29 cellular contexts compared by ENCODE assay signal in the genomic region with DNA sequence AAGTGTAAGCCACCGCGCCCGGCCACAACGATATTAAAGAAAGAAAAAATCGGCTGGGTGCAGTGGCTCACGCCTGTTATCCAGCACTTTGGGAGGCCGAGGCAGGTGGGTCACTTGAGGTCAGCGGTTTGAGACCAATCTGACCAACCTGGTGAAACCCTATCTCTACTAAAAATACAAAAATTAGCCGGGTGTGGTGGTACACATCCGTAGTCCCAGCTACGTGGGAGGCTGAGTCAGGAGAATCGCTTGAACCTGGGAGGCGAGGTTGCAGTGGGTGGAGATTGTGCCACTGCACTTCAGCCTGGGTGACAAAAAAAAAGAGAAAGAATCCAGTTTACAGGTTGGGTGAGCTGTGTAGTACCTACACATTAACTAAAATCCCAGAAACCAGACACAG.
"Had no signal": no experiment of that assay in that cellular context is flagged by ENCODE, and none has a peak within 500 bp of the region (broad histone marks: within the 10 kb centered on the region; RNA-seq: fewer than 3 reads in every experiment).

No MANE protein-coding gene starts in this region.

- DNase-seq: activated CD4-positive, alpha-beta memory T cell treated with anti-CD3 and anti-CD28 coated beads, Interleukin-2, amount 10 ng/mL, durations not matched to agents 7 days and 5 days; activated CD4-positive, alpha-beta T cell treated with anti-CD3 and anti-CD28 coated beads for 1 hour; activated CD4-positive, alpha-beta T cell treated with anti-CD3 and anti-CD28 coated beads for 36 hours; activated CD4-positive, alpha-beta T cell treated with anti-CD3 and anti-CD28 coated beads for 48 hours; activated CD4-positive, alpha-beta T cell treated with anti-CD3 and anti-CD28 coated beads, Interleukin-2, amount 10 ng/mL, durations not matched to agents 7 days and 5 days; activated CD4-positive, alpha-beta T cell treated with anti-CD3 and anti-CD28 coated beads, Interleukin-2, amount 50 U/mL, for 48 hours; activated CD4-positive, CD25-positive, alpha-beta regulatory T cell; activated CD8-positive, alpha-beta memory T cell treated with anti-CD3 and anti-CD28 coated beads for 24 hours; activated CD8-positive, alpha-beta memory T cell treated with anti-CD3 and anti-CD28 coated beads, Interleukin-2, amount 10 ng/mL, durations not matched to agents 7 days and 5 days; activated CD8-positive, alpha-beta memory T cell treated with anti-CD3 and anti-CD28 coated beads, Interleukin-2, amount 50 U/mL, for 48 hours; activated CD8-positive, alpha-beta T cell treated with anti-CD3 and anti-CD28 coated beads, Interleukin-2, amount 10 ng/mL, durations not matched to agents 7 days and 5 days; activated effector memory CD4-positive, alpha-beta T cell treated with Interleukin-2 at 50 U/mL for 16 hours; activated gamma-delta T cell; activated naive CD4-positive, alpha-beta T cell treated with anti-CD3 and anti-CD28 coated beads, Interleukin-2, amount 10 ng/mL, durations not matched to agents 7 days and 5 days; activated naive CD4-positive, alpha-beta T cell treated with Interleukin-2 at 50 U/mL for 16 hours; activated naive CD8-positive, alpha-beta T cell treated with anti-CD3 and anti-CD28 coated beads, Interleukin-2, amount 10 ng/mL, durations not matched to agents 7 days and 5 days; activated naive CD8-positive, alpha-beta T cell treated with anti-CD3 and anti-CD28 coated beads, Interleukin-2, amount 50 U/mL, for 24 hours; activated T-cell treated with anti-CD3 and anti-CD28 coated beads, Interleukin-2, amount 50 U/mL, for 24 hours; activated T-cell treated with anti-CD3 and anti-CD28 coated beads, Interleukin-2, amount 50 U/mL, for 48 hours; amygdala; anterior cingulate cortex; cerebellar nuclear complex; T-helper 1 cell; T-helper 2 cell; T-helper 9 cell; WERI-Rb-1 had no signal

- H3K4me1 ChIP-seq: ascending aorta had no signal

- H3K9me3 ChIP-seq: ascending aorta had no signal

- H3K27ac ChIP-seq: ascending aorta, cardiac muscle cell, WERI-Rb-1 had no signal

- FAIRE-seq: bronchial epithelial cell had no signal

- H3K4me3 ChIP-seq: ascending aorta, cardiac muscle cell had no signal

- H3K27me3 ChIP-seq: ascending aorta, cardiac muscle cell had no signal

- H3K36me3 ChIP-seq: ascending aorta, cardiac muscle cell, WERI-Rb-1 had no signal
